35 cellular contexts compared by ENCODE assay signal in the genomic region with DNA sequence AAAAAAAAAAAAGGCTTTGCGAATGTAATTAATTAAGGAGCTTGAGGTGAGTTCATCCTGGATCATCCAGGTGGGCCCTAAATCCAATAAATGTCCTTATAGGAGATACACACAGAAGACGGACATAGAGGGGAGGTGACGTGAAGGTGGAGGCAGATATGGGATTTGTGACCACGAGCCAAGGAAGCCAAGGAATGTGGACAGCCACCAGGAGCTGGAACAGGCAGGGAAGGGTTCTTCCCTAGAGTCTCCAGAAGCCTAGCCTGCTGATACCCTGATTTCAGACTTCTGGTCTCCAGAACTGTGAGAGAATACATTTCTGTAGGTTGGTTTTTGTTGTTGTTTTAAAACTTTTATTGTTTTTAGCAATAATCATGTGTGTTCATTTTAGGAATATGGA. TPM values are rescaled to one million over a fixed set of nuclear protein-coding genes. Genes with fewer than 3 reads are reported as not detected.
A peak's percentile ranks its signal among the peaks of the same experiment; 100 is the strongest.
DNase-seq lines count a peak whose midpoint lies in the region; ATAC-seq and TF ChIP-seq lines count a peak whose summit lies in the region.
"Had no signal": no experiment of that assay in that cellular context is flagged by ENCODE, and none has a peak within 500 bp of the region (broad histone marks: within the 10 kb centered on the region; RNA-seq: fewer than 3 reads in every experiment).

No MANE protein-coding gene starts in this region.

- no peak overlapping the region for H3K9ac ChIP-seq in trophoblast cell (ENCODE audit: low read length)
- H3K9ac ChIP-seq: BLaER1; BLaER1 treated with 17β-estradiol and CSF1 and Interleukin-3, amounts not matched to agents 10 nM and 100 nM had no signal

- TF ChIP-seq EP300 in esophagus muscularis mucosa (IDR thresholded peaks at IDR 0.05) = no peak

- H3K79me1 ChIP-seq in trophoblast cell (ENCODE audit: low read length) = no peaks in the 10 kb centered on the region

- H2BK120ac ChIP-seq in trophoblast cell (ENCODE audit: insufficient read depth, low read length, poor library complexity) = no peak overlapping the region

- DNase-seq in NCI-H82 (lab: John Stamatoyannopoulos, UW) (peak; percentile 47), NCI-H82 treated with DMSO at 0.1 percent for 48 hours (lab: John Stamatoyannopoulos, UW; ENCODE audit: unreplicated experiment) (no peak), ecto neural progenitor cell (ENCODE audit: low spot score) (peak; percentile 26), esophagus muscularis mucosa (ENCODE audit: extremely low spot score) (peak; percentile 12), trophoblast cell (peak; percentile 63 to 79)
- no peak for DNase-seq in activated T-helper 2 cell treated with anti-CD3 and anti-CD28 coated beads, Interferon-gamma antibody, Interleukin-2, Interleukin-4, amounts not matched to agents 10 μg/mL and 5 μg/mL and 100 μg/mL, durations not matched to agents 14 hours and 24 hours and 36 hours (ENCODE audit: low spot score)
- DNase-seq: 8988T; ACHN; AML-193; BE2C; C1 segment of cervical spinal cord; Caco-2; Calu3; CD4-positive, alpha-beta memory T cell; CD4-positive, alpha-beta T cell; CD4-positive, CD25-positive, alpha-beta regulatory T cell; CD8-positive, alpha-beta memory T cell; CD8-positive, alpha-beta T cell; COR-L47; DMS 273 treated with DMSO at 0.1 percent for 48 hours; DMS153; DMS53; DMS79; DMS79 treated with DMSO at 0.1 percent for 48 hours; DND-41; EL had no signal

- H3K4me1 Mint-ChIP-seq in activated T-helper 2 cell treated with anti-CD3 and anti-CD28 coated beads, Interferon-gamma antibody, Interleukin-2, Interleukin-4, amounts not matched to agents 10 μg/mL and 5 μg/mL and 100 μg/mL, durations not matched to agents 14 hours and 24 hours and 36 hours (ENCODE audit: low read depth) = no peaks in the 10 kb centered on the region
- H3K4me1 Mint-ChIP-seq: B cell; CD14-positive monocyte; CD4-positive, alpha-beta memory T cell; CD8-positive, alpha-beta memory T cell had no signal

- no peaks in the 10 kb centered on the region for H3K36me3 Mint-ChIP-seq in activated T-helper 2 cell treated with anti-CD3 and anti-CD28 coated beads, Interferon-gamma antibody, Interleukin-2, Interleukin-4, amounts not matched to agents 10 μg/mL and 5 μg/mL and 100 μg/mL, durations not matched to agents 14 hours and 24 hours and 36 hours (ENCODE audit: low read depth)
- H3K36me3 Mint-ChIP-seq: CD14-positive monocyte; CD4-positive, alpha-beta memory T cell; CD4-positive, CD25-positive, alpha-beta regulatory T cell; CD8-positive, alpha-beta T cell had no signal

- H4K12ac ChIP-seq in trophoblast cell (ENCODE audit: low read depth, low read length) = no peak overlapping the region

- H3K36me3 ChIP-seq in esophagus muscularis mucosa = no peaks in the 10 kb centered on the region
- H3K36me3 ChIP-seq in trophoblast cell (ENCODE audit: control insufficient read depth in 1 of 2, insufficient read depth in 2 of 2, low read length in 2 of 2) = no peaks in the 10 kb centered on the region
- H3K36me3 ChIP-seq: BE2C; BLaER1; BLaER1 treated with 17β-estradiol and CSF1 and Interleukin-3, amounts not matched to agents 10 nM and 100 nM had no signal

- no peak overlapping the region for H3K4ac ChIP-seq in trophoblast cell (ENCODE audit: low read depth, low read length)

- intact Hi-C loops in esophagus muscularis mucosa (cut with DNase I) = no loop called here
- intact Hi-C loops in activated T-helper 2 cell treated with anti-CD3 and anti-CD28 coated beads, Interferon-gamma antibody, Interleukin-2, Interleukin-4, amounts not matched to agents 10 μg/mL and 5 μg/mL and 100 μg/mL, durations not matched to agents 14 hours and 24 hours and 36 hours (cut with micrococcal nuclease) = no loop called here

- H3K27me3 Mint-ChIP-seq in activated T-helper 2 cell treated with anti-CD3 and anti-CD28 coated beads, Interferon-gamma antibody, Interleukin-2, Interleukin-4, amounts not matched to agents 10 μg/mL and 5 μg/mL and 100 μg/mL, durations not matched to agents 14 hours and 24 hours and 36 hours (ENCODE audit: low read depth) = peaks cover 20% of the 10 kb centered on the region

- H3K4me3 ChIP-seq in esophagus muscularis mucosa = no peak overlapping the region
- H3K4me3 ChIP-seq in trophoblast cell (ENCODE audit: low read depth, low read length) = no peak overlapping the region
- H3K4me3 ChIP-seq: A549; BLaER1; BLaER1 treated with 17β-estradiol and CSF1 and Interleukin-3, amounts not matched to agents 10 nM and 100 nM had no signal

- no peak overlapping the region for H2AFZ ChIP-seq in trophoblast cell (ENCODE audit: insufficient read depth, low read length, poor library complexity)

- H4K8ac ChIP-seq in trophoblast cell (ENCODE audit: low read depth, low read length) = no peak overlapping the region

- H3K9me3 Mint-ChIP-seq in activated T-helper 2 cell treated with anti-CD3 and anti-CD28 coated beads, Interferon-gamma antibody, Interleukin-2, Interleukin-4, amounts not matched to agents 10 μg/mL and 5 μg/mL and 100 μg/mL, durations not matched to agents 14 hours and 24 hours and 36 hours = no peaks in the 10 kb centered on the region
- H3K9me3 Mint-ChIP-seq: CD14-positive monocyte; CD4-positive, alpha-beta T cell; CD4-positive, CD25-positive, alpha-beta regulatory T cell; CD8-positive, alpha-beta memory T cell; CD8-positive, alpha-beta T cell had no signal

- no peaks in the 10 kb centered on the region for H3K9me3 ChIP-seq in esophagus muscularis mucosa
- H3K9me3 ChIP-seq in trophoblast cell (ENCODE audit: insufficient read depth, low read depth, low read length) = no peaks in the 10 kb centered on the region
- H3K9me3 ChIP-seq: A549; BE2C; BLaER1; BLaER1 treated with 17β-estradiol and CSF1 and Interleukin-3, amounts not matched to agents 10 nM and 100 nM; Caco-2 had no signal

- H3K27ac Mint-ChIP-seq in activated T-helper 2 cell treated with anti-CD3 and anti-CD28 coated beads, Interferon-gamma antibody, Interleukin-2, Interleukin-4, amounts not matched to agents 10 μg/mL and 5 μg/mL and 100 μg/mL, durations not matched to agents 14 hours and 24 hours and 36 hours = no peak overlapping the region
- H3K27ac Mint-ChIP-seq: B cell; CD14-positive monocyte; CD4-positive, alpha-beta memory T cell; CD4-positive, alpha-beta T cell; CD4-positive, CD25-positive, alpha-beta regulatory T cell; CD8-positive, alpha-beta memory T cell; CD8-positive, alpha-beta T cell had no signal

- no peaks in the 10 kb centered on the region for H3K79me2 ChIP-seq in trophoblast cell (ENCODE audit: control insufficient read depth, insufficient read depth, low read length, poor library complexity)

- 80% methylated on average over 4 of the region's 4 CpGs for WGBS in esophagus muscularis mucosa
- no CpG with 5 or more reads among the region's 4 CpGs for WGBS in trophoblast cell (ENCODE audit: extremely low coverage, insufficient coverage, insufficient read length)

- no peak overlapping the region for H3K4me3 Mint-ChIP-seq in activated T-helper 2 cell treated with anti-CD3 and anti-CD28 coated beads, Interferon-gamma antibody, Interleukin-2, Interleukin-4, amounts not matched to agents 10 μg/mL and 5 μg/mL and 100 μg/mL, durations not matched to agents 14 hours and 24 hours and 36 hours (ENCODE audit: low read depth)
- H3K4me3 Mint-ChIP-seq: B cell; CD14-positive monocyte; CD4-positive, alpha-beta memory T cell; CD4-positive, alpha-beta T cell; CD4-positive, CD25-positive, alpha-beta regulatory T cell; CD8-positive, alpha-beta memory T cell; CD8-positive, alpha-beta T cell had no signal

- no peak for TF ChIP-seq CTCF in esophagus muscularis mucosa (IDR thresholded peaks at IDR 0.05)

- H2BK12ac ChIP-seq in trophoblast cell (ENCODE audit: low read length) = no peak overlapping the region

- no peak overlapping the region for H3K18ac ChIP-seq in trophoblast cell (ENCODE audit: low read length)

- no peak overlapping the region for H2AK5ac ChIP-seq in trophoblast cell (ENCODE audit: low read length)

- no peak for TF ChIP-seq POLR2A in esophagus muscularis mucosa (IDR thresholded peaks at IDR 0.05; ENCODE audit: low read depth)

- H3K4me1 ChIP-seq in esophagus muscularis mucosa (no peaks in the 10 kb centered on the region), trophoblast cell (ENCODE audit: control insufficient read depth in 1 of 2, insufficient read depth in 2 of 2, low read length in 2 of 2) (no peaks in the 10 kb centered on the region)
- H3K4me1 ChIP-seq: A549; BE2C; BLaER1; BLaER1 treated with 17β-estradiol and CSF1 and Interleukin-3, amounts not matched to agents 10 nM and 100 nM; Caco-2 had no signal

- H3K27ac ChIP-seq in esophagus muscularis mucosa (replicated peaks in 1 of 4) (no peak overlapping the region), trophoblast cell (ENCODE audit: low read depth, low read length) (no peak overlapping the region)
- H3K27ac ChIP-seq: 22Rv1; A549; BLaER1; BLaER1 treated with 17β-estradiol and CSF1 and Interleukin-3, amounts not matched to agents 10 nM and 100 nM; C4-2B had no signal

- H3K4me2 ChIP-seq in trophoblast cell (ENCODE audit: low read length) = no peak overlapping the region
- H3K4me2 ChIP-seq: A549; BLaER1; BLaER1 treated with 17β-estradiol and CSF1 and Interleukin-3, amounts not matched to agents 10 nM and 100 nM had no signal

- no peaks in the 10 kb centered on the region for H3K27me3 ChIP-seq in esophagus muscularis mucosa
- H3K27me3 ChIP-seq in trophoblast cell (ENCODE audit: insufficient read depth, low read length) = peaks cover 2% of the 10 kb centered on the region
- H3K27me3 ChIP-seq: BLaER1; BLaER1 treated with 17β-estradiol and CSF1 and Interleukin-3, amounts not matched to agents 10 nM and 100 nM had no signal

- H2BK5ac ChIP-seq in trophoblast cell (ENCODE audit: low read depth, low read length, poor library complexity) = no peak overlapping the region

- no peak for ATAC-seq in HG03108 (IDR thresholded peaks at IDR 0.05; ENCODE audit: unreplicated experiment)
- ATAC-seq in GM21717 (IDR thresholded peaks at IDR 0.05; ENCODE audit: unreplicated experiment) = no peak
- ATAC-seq: A549; CD8-positive, alpha-beta T cell had no signal

- no peak overlapping the region for H4K91ac ChIP-seq in trophoblast cell (ENCODE audit: low read depth, low read length)

- H3K23ac ChIP-seq in trophoblast cell (ENCODE audit: low read length) = no peak overlapping the region

- H3K14ac ChIP-seq in trophoblast cell (ENCODE audit: low read length) = no peak overlapping the region

RNA-seq across cellular contexts. Expression of a gene that starts 6.7 kb away (rescaled TPM):
- total RNA-seq in esophagus muscularis mucosa = 10 to 100 TPM; 14.1 to 19.1 (median 18.0) TPM
- polyA plus RNA-seq in trophoblast cell (2013) = 11.8 TPM in 2 replicates
- total RNA-seq in activated T-helper 2 cell treated with anti-CD3 and anti-CD28 coated beads, Interferon-gamma antibody, Interleukin-2, Interleukin-4, amounts not matched to agents 10 μg/mL and 5 μg/mL and 100 μg/mL, durations not matched to agents 14 hours and 24 hours and 36 hours = 11.5 and 12.5 TPM in 2 replicates

RNA-seq across cellular contexts. Expression of a gene that starts 56.7 kb away (rescaled TPM):
- total RNA-seq in esophagus muscularis mucosa = 10 to 100 TPM; 29.5 to 51.9 (median 41.4) TPM
- 6.1 and 6.2 TPM in 2 replicates for polyA plus RNA-seq in trophoblast cell (2013)
- total RNA-seq in activated T-helper 2 cell treated with anti-CD3 and anti-CD28 coated beads, Interferon-gamma antibody, Interleukin-2, Interleukin-4, amounts not matched to agents 10 μg/mL and 5 μg/mL and 100 μg/mL, durations not matched to agents 14 hours and 24 hours and 36 hours = 2.0 and 2.3 TPM in 2 replicates
- total RNA-seq: Caco-2 had no signal

Comparison
In these comparisons a context has a peak if more than half of its experiments do, and no peak if none do; other contexts are left out.
1. DNase-seq: peak in NCI-H82 (single experiment), ecto neural progenitor cell (single experiment), esophagus muscularis mucosa (single experiment) and trophoblast cell (2 of 2); none in NCI-H82 treated with DMSO at 0.1 percent for 48 hours (single experiment) and activated T-helper 2 cell treated with anti-CD3 and anti-CD28 coated beads, Interferon-gamma antibody, Interleukin-2, Interleukin-4, amounts not matched to agents 10 μg/mL and 5 μg/mL and 100 μg/mL, durations not matched to agents 14 hours and 24 hours and 36 hours (single experiment).